8 cellular contexts compared by ENCODE assay signal in the genomic region with DNA sequence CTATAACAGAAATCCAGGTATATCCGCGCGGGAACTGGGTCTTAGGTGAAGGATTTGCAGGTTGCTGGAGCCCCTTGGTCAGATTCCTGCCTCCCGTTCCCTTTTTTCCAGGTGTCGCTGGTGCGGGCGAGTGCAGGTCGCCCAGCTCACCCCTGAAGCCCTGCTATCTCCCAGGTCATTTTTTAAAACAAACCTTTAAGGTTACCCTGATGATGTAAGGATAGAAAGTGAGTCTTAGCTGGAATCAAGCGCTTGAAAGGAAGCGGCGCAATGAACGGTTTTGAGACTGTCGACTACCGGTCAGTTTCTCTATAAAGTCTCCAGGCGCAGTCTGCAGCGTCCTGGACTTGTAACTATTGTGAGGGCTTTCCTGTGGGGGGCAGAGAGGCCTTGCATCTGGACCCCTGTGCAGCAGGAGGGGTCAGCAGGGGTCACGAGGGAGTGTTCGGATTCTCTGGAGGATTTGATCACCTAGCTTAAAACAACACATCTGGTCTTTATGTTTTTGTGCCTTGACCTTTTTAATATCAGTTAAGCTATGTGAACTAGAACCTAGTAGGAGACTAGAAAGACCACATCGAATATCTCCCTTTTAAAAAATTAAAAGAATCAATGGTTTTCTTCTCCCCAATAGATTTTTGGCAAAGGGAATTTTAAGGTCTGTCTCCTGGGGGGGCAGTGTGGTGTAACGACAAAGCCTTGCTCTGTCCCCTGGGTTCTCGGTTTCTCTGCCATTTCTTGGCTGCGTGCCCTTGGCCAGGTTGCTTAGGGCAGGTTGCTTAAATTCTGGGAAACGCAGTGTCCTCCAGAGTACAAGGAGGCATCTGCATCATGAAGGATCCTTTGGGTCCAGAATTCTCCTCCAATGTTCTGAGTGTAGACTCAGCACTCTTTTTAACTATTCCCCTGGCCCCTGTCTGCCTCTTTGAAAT.
DNase-seq lines count a peak whose midpoint lies in the region; ATAC-seq lines count a peak whose summit lies in the region.

No MANE protein-coding gene starts in this region.

- peaks cover 0 to 31% of the 10 kb centered on the region in 2 donors for H3K4me1 ChIP-seq in muscle layer of duodenum (ENCODE audit: control insufficient read depth in 1 of 2, insufficient read depth in 2 of 2, low read length in 2 of 2)

- peaks cover 8% of the 10 kb centered on the region for H3K36me3 Mint-ChIP-seq in effector memory CD8-positive, alpha-beta T cell (ENCODE audit: insufficient read depth)

- no peaks in the 10 kb centered on the region for H3K9me3 ChIP-seq in muscle layer of duodenum (ENCODE audit: control insufficient read depth in 1 of 2, low read length in 2 of 2)

- DNase-seq in EH (ENCODE audit: low read depth) (peak; percentile 54), NCI-H748 (lab: John Stamatoyannopoulos, UW; ENCODE audit: unreplicated experiment) (peak; percentile 38), foreskin melanocyte (no peak), iPS-NIHi7 (ENCODE audit: extremely low spot score) (no peak)
- DNase-seq in effector memory CD8-positive, alpha-beta T cell: no peak
- DNase-seq in effector CD8-positive, alpha-beta T cell (lab: John Stamatoyannopoulos, UW): no peak

- no peak overlapping the region for H3K27ac ChIP-seq in muscle layer of duodenum (ENCODE audit: low read length)

- H3K4me3 Mint-ChIP-seq in effector memory CD8-positive, alpha-beta T cell: peak overlapping the region; percentile 43 to 84

- ATAC-seq in effector memory CD8-positive, alpha-beta T cell (replicated peaks): no peak
- no peak for ATAC-seq in HG02610 (IDR thresholded peaks at IDR 0.05; ENCODE audit: unreplicated experiment)

- H3K4me3 ChIP-seq in muscle layer of duodenum (ENCODE audit: low read depth in 1 of 2, low read length in 2 of 2): peak overlapping the region; percentile 60 to 85

- H3K27ac Mint-ChIP-seq in effector memory CD8-positive, alpha-beta T cell: no peak overlapping the region

- H3K27me3 ChIP-seq in muscle layer of duodenum (ENCODE audit: low read depth, low read length): peaks cover 23% of the 10 kb centered on the region

- no peaks in the 10 kb centered on the region for H3K9me3 Mint-ChIP-seq in effector memory CD8-positive, alpha-beta T cell

- H3K36me3 ChIP-seq in muscle layer of duodenum (ENCODE audit: control insufficient read depth in 1 of 2, insufficient read depth in 2 of 2, low read length in 2 of 2): no peaks in the 10 kb centered on the region

- peaks cover 45 to 51% of the 10 kb centered on the region in 2 donors for H3K27me3 Mint-ChIP-seq in effector memory CD8-positive, alpha-beta T cell

- H3K4me1 Mint-ChIP-seq in effector memory CD8-positive, alpha-beta T cell (ENCODE audit: low read depth in 2 of 2): peaks cover 3 to 13% of the 10 kb centered on the region in 2 donors

Comparison
In these comparisons a context has a peak if more than half of its experiments do, and no peak if none do; other contexts are left out.
1. DNase-seq: peak in EH (single experiment) and NCI-H748 (single experiment); none in effector memory CD8-positive, alpha-beta T cell (0 of 3), foreskin melanocyte (single experiment), iPS-NIHi7 (single experiment) and effector CD8-positive, alpha-beta T cell (single experiment).